1 cellular context compared by ENCODE assay signal in genomic region chr11:113771964-113772363, GRCh38.
TF ChIP-seq lines count a peak whose summit lies in the region.

No MANE protein-coding gene starts in this region.

TF ChIP-seq in HepG2, 621 proteins besides CTCF, POLR2A, EP300 and RAD21:
- TF ChIP-seq MAFF (IDR thresholded peaks at IDR 0.05; ENCODE audit: low read depth, low read length) = peak; percentile 41; the same call in 1 of the 2 replicates
- TF ChIP-seq MAFK (conservative IDR thresholded peaks at IDR 0.05 in 1 of 2, IDR thresholded peaks at IDR 0.05 in 1 of 2; ENCODE audit: low read length in 2 of 2) = peak; percentile 31 to 51; a peak in 2 of 4 replicates
- no peak for TF ChIP-seq RNF219 (CRISPR knock-in tag; IDR thresholded peaks at IDR 0.05)
